ENCODE assay signal across 9 cellular contexts in the genomic region with DNA sequence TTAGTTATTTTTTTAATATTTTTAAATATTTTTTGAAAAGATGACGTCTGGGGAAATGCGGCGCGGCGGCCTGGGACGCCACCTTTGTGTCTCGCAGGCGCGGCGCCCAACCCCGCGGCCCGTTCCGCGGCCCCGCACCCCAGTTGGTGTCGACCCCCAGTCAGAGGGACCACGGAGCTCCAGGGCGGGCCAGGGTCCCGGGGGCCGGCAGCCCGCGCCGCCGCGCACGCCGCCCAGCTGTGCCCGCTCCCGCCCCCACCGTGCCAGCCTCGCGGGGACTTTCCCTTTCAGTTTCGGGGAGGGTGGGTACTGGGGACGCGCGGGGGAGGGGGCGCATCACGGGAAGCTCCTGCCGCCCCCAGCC. TPM values are rescaled to one million over a fixed set of nuclear protein-coding genes. Genes with fewer than 3 reads are reported as not detected.
DNase-seq lines count a peak whose midpoint lies in the region; ATAC-seq and TF ChIP-seq lines count a peak whose summit lies in the region.
"Had no signal": no experiment of that assay in that cellular context is flagged by ENCODE, and none has a peak within 500 bp of the region (broad histone marks: within the 10 kb centered on the region; RNA-seq: fewer than 3 reads in every experiment).

No MANE protein-coding gene starts in this region.

- peak; percentile 56 for TF ChIP-seq POLR2A in prostate gland (IDR thresholded peaks at IDR 0.05)

- peaks cover 41% of the 10 kb centered on the region for H3K4me1 ChIP-seq in prostate gland (replicated peaks)

- intact Hi-C loops in prostate gland (cut with DNase I) = loop anchor here (2.0 to 10.0 kb wide), 5 partner anchors 350 to 808 kb away; a partner anchor contains a TSS

- no peaks in the 10 kb centered on the region for H3K9me3 ChIP-seq in prostate gland

- peak overlapping the region; percentile 88 for H3K4me3 ChIP-seq in fibroblast of pulmonary artery (replicated peaks; ENCODE audit: low read depth, low read length)
- H3K4me3 ChIP-seq in prostate gland = peak overlapping the region; percentile 87 to 99

- H3K27me3 ChIP-seq in prostate gland (replicated peaks; ENCODE audit: insufficient read depth) = no peaks in the 10 kb centered on the region

- ATAC-seq in activated CD8-positive, alpha-beta memory T cell treated with anti-CD3 and anti-CD28 coated beads, Interleukin-2, amount 10 ng/mL, durations not matched to agents 7 days and 5 days = peak; percentile 24

- TF ChIP-seq CTCF in fibroblast of pulmonary artery (IDR thresholded peaks at IDR 0.05; ENCODE audit: low read length, missing control alignments) (no peak), prostate gland (IDR thresholded peaks at IDR 0.05) (no peak)

- H3K36me3 ChIP-seq in prostate gland = no peaks in the 10 kb centered on the region

- peaks cover 6% of the 10 kb centered on the region for H3K4me1 Mint-ChIP-seq in activated CD8-positive, alpha-beta memory T cell treated with anti-CD3 and anti-CD28 coated beads, Interleukin-2, amount 10 ng/mL, durations not matched to agents 7 days and 5 days

- CTCF ChIA-PET in activated CD8-positive, alpha-beta memory T cell treated with anti-CD3 and anti-CD28 coated beads, Interleukin-2, amount 10 ng/mL, durations not matched to agents 7 days and 5 days (lab: Charles Lee) = interaction anchor here (0.9 to 4.0 kb wide), 11 partner anchors 10 to 542 kb away, joined by 3 to 28 read pairs (median 4); a partner anchor contains a TSS

- peaks cover 35% of the 10 kb centered on the region for H3K27me3 Mint-ChIP-seq in activated CD8-positive, alpha-beta memory T cell treated with anti-CD3 and anti-CD28 coated beads, Interleukin-2, amount 10 ng/mL, durations not matched to agents 7 days and 5 days

- H3K9me3 Mint-ChIP-seq in activated CD8-positive, alpha-beta memory T cell treated with anti-CD3 and anti-CD28 coated beads, Interleukin-2, amount 10 ng/mL, durations not matched to agents 7 days and 5 days (ENCODE audit: low read depth) = no peaks in the 10 kb centered on the region
- H3K9me3 Mint-ChIP-seq: activated naive CD4-positive, alpha-beta T cell treated with anti-CD3 and anti-CD28 coated beads, Interleukin-2, amount 50 U/mL, for 24 hours had no signal

- H3K4me3 Mint-ChIP-seq in activated CD8-positive, alpha-beta memory T cell treated with anti-CD3 and anti-CD28 coated beads, Interleukin-2, amount 10 ng/mL, durations not matched to agents 7 days and 5 days = no peak overlapping the region

- peak overlapping the region; percentile 91 to 93 for H3K27ac ChIP-seq in prostate gland

- no peaks in the 10 kb centered on the region for H3K36me3 Mint-ChIP-seq in activated CD8-positive, alpha-beta memory T cell treated with anti-CD3 and anti-CD28 coated beads, Interleukin-2, amount 10 ng/mL, durations not matched to agents 7 days and 5 days
- H3K36me3 Mint-ChIP-seq: activated naive CD4-positive, alpha-beta T cell treated with anti-CD3 and anti-CD28 coated beads, Interleukin-2, amount 50 U/mL, for 24 hours had no signal

- DNase-seq in activated effector memory CD4-positive, alpha-beta T cell treated with anti-CD3 and anti-CD28 coated beads, Interleukin-2, amount 50 U/mL, for 16 hours = peak; percentile 85
- DNase-seq in activated effector memory CD4-positive, alpha-beta T cell treated with Interleukin-2 at 50 U/mL for 16 hours = no peak
- DNase-seq in activated CD8-positive, alpha-beta memory T cell treated with anti-CD3 and anti-CD28 coated beads, Interleukin-2, amount 10 ng/mL, durations not matched to agents 7 days and 5 days = no peak
- no peak for DNase-seq in fibroblast of pulmonary artery (ENCODE audit: low read depth)
- DNase-seq in prostate gland (ENCODE audit: low spot score) = no peak
- DNase-seq in NOMO-1 (lab: John Stamatoyannopoulos, UW; ENCODE audit: unreplicated experiment in 2 of 2) = no peak
- no peak for DNase-seq in NCI-H2107 (lab: John Stamatoyannopoulos, UW)
- no peak for DNase-seq in NCI-H82 (lab: John Stamatoyannopoulos, UW)

- no peak overlapping the region for H3K27ac Mint-ChIP-seq in activated CD8-positive, alpha-beta memory T cell treated with anti-CD3 and anti-CD28 coated beads, Interleukin-2, amount 10 ng/mL, durations not matched to agents 7 days and 5 days
- H3K27ac Mint-ChIP-seq: activated naive CD4-positive, alpha-beta T cell treated with anti-CD3 and anti-CD28 coated beads, Interleukin-2, amount 50 U/mL, for 24 hours had no signal

- WGBS in prostate gland = 2% methylated on average over 32 of the region's 40 CpGs

RNA-seq across cellular contexts. Expression of a gene that starts 1.6 kb away (rescaled TPM):
- total RNA-seq in activated CD8-positive, alpha-beta memory T cell treated with anti-CD3 and anti-CD28 coated beads, Interleukin-2, amount 10 ng/mL, durations not matched to agents 7 days and 5 days = 1 to 10 TPM in 1 of 2 experiments, not detected in 1; 1.7 TPM
- total RNA-seq in prostate gland = 100 to 1,000 TPM in 1 of 2 donors, 10 to 100 TPM in 1; 69.2 to 188 TPM

RNA-seq across cellular contexts. Expression of a gene that starts 32.6 kb away (rescaled TPM):
- 10 to 100 TPM; 24.0 to 26.3 TPM for total RNA-seq in activated CD8-positive, alpha-beta memory T cell treated with anti-CD3 and anti-CD28 coated beads, Interleukin-2, amount 10 ng/mL, durations not matched to agents 7 days and 5 days
- 10 to 100 TPM; 14.9 to 39.5 TPM for total RNA-seq in prostate gland

Comparison
In these comparisons a context has a peak if more than half of its experiments do, and no peak if none do; other contexts are left out.
1. RNA of a gene that starts 1.6 kb away (total RNA-seq): 69.2 to 188 TPM in prostate gland; 1.7 TPM in activated CD8-positive, alpha-beta memory T cell treated with anti-CD3 and anti-CD28 coated beads, Interleukin-2, amount 10 ng/mL, durations not matched to agents 7 days and 5 days; every median in the first group is over 10 times any median in the second.